ENCODE assay signal across 13 cellular contexts in genomic region chr5:146873186-146873917, GRCh38.
"Had no signal": no experiment of that assay in that cellular context is flagged by ENCODE, and none has a peak within 500 bp of the region (broad histone marks: within the 10 kb centered on the region; RNA-seq: fewer than 3 reads in every experiment).

No MANE protein-coding gene starts in this region.

- H3K9me3 ChIP-seq: ascending aorta, mucosa of descending colon, neutrophil, tibial artery, uterus had no signal

- H3K4me3 Mint-ChIP-seq: activated CD4-positive, alpha-beta T cell treated with anti-CD3 and anti-CD28 coated beads, Interleukin-2, amount 10 ng/mL, durations not matched to agents 7 days and 5 days; naive thymus-derived CD8-positive, alpha-beta T cell had no signal

- DNase-seq: activated CD4-positive, alpha-beta T cell treated with anti-CD3 and anti-CD28 coated beads, Interleukin-2, amount 10 ng/mL, durations not matched to agents 7 days and 5 days; activated CD8-positive, alpha-beta memory T cell treated with anti-CD3 and anti-CD28 coated beads for 24 hours; activated gamma-delta T cell treated with Interleukin-2 at 50 U/mL for 16 hours; caudate nucleus; mucosa of descending colon; naive thymus-derived CD8-positive, alpha-beta T cell; stimulated activated CD4-positive, alpha-beta T cell treated with anti-CD3 and anti-CD28 coated beads, Interleukin-4, amount 100 ng/mL, for 1 hour; stimulated activated naive CD4-positive, alpha-beta T cell; tibial artery; uterus had no signal

- H3K4me3 ChIP-seq: ascending aorta, mucosa of descending colon, tibial artery, uterus had no signal

- H3K27ac Mint-ChIP-seq: activated CD4-positive, alpha-beta T cell treated with anti-CD3 and anti-CD28 coated beads, Interleukin-2, amount 10 ng/mL, durations not matched to agents 7 days and 5 days; naive thymus-derived CD8-positive, alpha-beta T cell had no signal

- ATAC-seq: left lobe of liver; mucosa of descending colon; naive thymus-derived CD8-positive, alpha-beta T cell had no signal

- H3K4me1 ChIP-seq: uterus had no signal

- H3K27me3 ChIP-seq: ascending aorta, tibial artery, uterus had no signal

- H3K36me3 Mint-ChIP-seq: naive thymus-derived CD8-positive, alpha-beta T cell had no signal

- H3K27ac ChIP-seq: ascending aorta, neutrophil, tibial artery, uterus had no signal

- H3K9me3 Mint-ChIP-seq: activated CD4-positive, alpha-beta T cell treated with anti-CD3 and anti-CD28 coated beads, Interleukin-2, amount 10 ng/mL, durations not matched to agents 7 days and 5 days; naive thymus-derived CD8-positive, alpha-beta T cell had no signal

- H3K36me3 ChIP-seq: ascending aorta, neutrophil, tibial artery, uterus had no signal
